Comparison of ENCODE assay signal across 8 cellular contexts in genomic region chr18:41955688-41956087, GRCh38. TPM values are rescaled to one million over a fixed set of nuclear protein-coding genes. Genes with fewer than 3 reads are reported as not detected.
DNase-seq lines count a peak whose midpoint lies in the region; ATAC-seq, FAIRE-seq and TF ChIP-seq lines count a peak whose summit lies in the region.

No MANE protein-coding gene starts in this region.

- POLR2A ChIA-PET in GM12878 (lab: Charles Lee) = interaction anchor here (0.6 to 2.2 kb wide), 7 partner anchors 9 to 1137 kb away, joined by 3 to 13 read pairs (median 4); no protein-coding TSS in a partner anchor

- DNase-seq in ACHN (peak; percentile 10), HT-29 (ENCODE audit: low spot score) (peak; percentile 13), GM12878 (ENCODE audit: low read depth, low spot score) (no peak), mesenchymal stem cell (no peak), NCI-H510A treated with DMSO at 0.1 percent for 48 hours (lab: John Stamatoyannopoulos, UW) (no peak), COLO829 (ENCODE audit: low spot score) (no peak)
- no peak for DNase-seq in stimulated activated naive CD4-positive, alpha-beta T cell (lab: John Stamatoyannopoulos, UW)

- H2BK5ac ChIP-seq in mesenchymal stem cell (ENCODE audit: low read depth, low read length, poor library complexity, severe bottlenecking) = no peak overlapping the region

- H4K20me1 ChIP-seq in GM12878 (ENCODE audit: control insufficient read depth, insufficient read depth) = no peaks in the 10 kb centered on the region

- intact Hi-C loops in GM12878 (cut with micrococcal nuclease; ENCODE audit: unreplicated experiment) = loop anchor here (5.0 kb wide), 1 partner anchor 72 kb away; no protein-coding TSS in a partner anchor

- H3K36me3 ChIP-seq in GM12878 (ENCODE audit: control insufficient read depth in 2 of 2, insufficient read depth in 2 of 2, low read length in 1 of 2) (peaks cover 0 to 16% of the 10 kb centered on the region in 2 experiments; a peak in 2 of 4 replicates), mesenchymal stem cell (ENCODE audit: control insufficient read depth in 1 of 2, insufficient read depth in 2 of 2, low read depth in 1 of 2, low read length in 2 of 2) (peaks cover 2 to 31% of the 10 kb centered on the region in 2 experiments)

- H3K4ac ChIP-seq in mesenchymal stem cell (ENCODE audit: low read depth in 1 of 2, low read length in 2 of 2) = no peak overlapping the region

- H3K4me3 ChIP-seq in GM12878 (peak overlapping the region; percentile 94), mesenchymal stem cell (ENCODE audit: insufficient read depth in 1 of 2, low read depth in 1 of 2, low read length in 2 of 2) (peak overlapping the region in 1 of 2 experiments; percentile 91)

- in situ Hi-C loops in ACHN (cut with HindIII; ENCODE audit: low pct_ligation_motif_present, low pct_unique_long_range_greater_than_20kb, low sequenced_read_pairs) (no loop called here), GM12878 (cut with MboI) (no loop called here)

- H2BK15ac ChIP-seq in mesenchymal stem cell (ENCODE audit: low read depth, poor library complexity, severe bottlenecking) = no peak overlapping the region

- H3K9me3 ChIP-seq in GM12878 (replicated peaks; ENCODE audit: control insufficient read depth, insufficient read depth, low read length) (no peaks in the 10 kb centered on the region; the same call in 2 of the 3 replicates), mesenchymal stem cell (ENCODE audit: control insufficient read depth, low read length) (no peaks in the 10 kb centered on the region)

- TF ChIP-seq CTCF in GM12878 (IDR thresholded peaks at IDR 0.05 in 2 of 3, conservative IDR thresholded peaks at IDR 0.05 in 1 of 3; ENCODE audit: control insufficient read depth in 2 of 3, extremely low read depth in 1 of 3, insufficient read depth in 1 of 3, low read depth in 3 of 3, low read length in 3 of 3) = no peak

- H2BK12ac ChIP-seq in mesenchymal stem cell (ENCODE audit: low read length in 2 of 2) = no peak overlapping the region

- H3K27me3 ChIP-seq in GM12878 (replicated peaks in 1 of 2; ENCODE audit: control insufficient read depth in 2 of 2, insufficient read depth in 2 of 2, low read length in 1 of 2) (no peaks in the 10 kb centered on the region), mesenchymal stem cell (ENCODE audit: control insufficient read depth in 1 of 2, insufficient read depth in 1 of 2, low read length in 2 of 2) (no peaks in the 10 kb centered on the region)

- H3K79me2 ChIP-seq in GM12878 (ENCODE audit: control insufficient read depth, insufficient read depth, low read length) = peaks cover 50% of the 10 kb centered on the region

- no peak overlapping the region for H4K91ac ChIP-seq in mesenchymal stem cell (ENCODE audit: low read length)

- RAD21 ChIA-PET in GM12878 (lab: Charles Lee; ENCODE audit: unreplicated experiment) = no interaction called here

- WGBS in GM12878 (ENCODE audit: insufficient coverage, insufficient replicate concordance, low lambda C conversion rate, missing lambda C conversion rate) = 45% methylated on average over 11 of the region's 11 CpGs
- 21% methylated on average over 10 of the region's 11 CpGs for WGBS in mesenchymal stem cell

- H3K79me1 ChIP-seq in mesenchymal stem cell (replicated peaks; ENCODE audit: low read length, poor library complexity, severe bottlenecking) = no peaks in the 10 kb centered on the region

- H3K27ac ChIP-seq in GM12878 (ENCODE audit: control insufficient read depth, insufficient read depth) (peak overlapping the region; percentile 71), mesenchymal stem cell (ENCODE audit: low read length, poor library complexity, severe bottlenecking) (no peak overlapping the region)

- H2AFZ ChIP-seq in GM12878 (ENCODE audit: control insufficient read depth, low read depth, low read length) (no peak overlapping the region), mesenchymal stem cell (ENCODE audit: low read depth, low read length) (no peak overlapping the region)

- SMC1A ChIA-PET in GM12878 (lab: Charles Lee; ENCODE audit: uncharacterized antibody, unreplicated experiment) = interaction anchor here (0.6 to 1.5 kb wide), 3 partner anchors 9 to 29 kb away, joined by 3 to 4 read pairs (median 3); no protein-coding TSS in a partner anchor

- no peak overlapping the region for H3K14ac ChIP-seq in mesenchymal stem cell (ENCODE audit: low read length in 2 of 2)

- no peak for TF ChIP-seq RAD21 in GM12878 (IDR thresholded peaks at IDR 0.05; ENCODE audit: insufficient read depth, low read depth, low read length)

- ATAC-seq in GM12878 (peak; percentile 32), HG02981 (IDR thresholded peaks at IDR 0.05; ENCODE audit: unreplicated experiment) (no peak)

- H3K4me1 ChIP-seq in GM12878 (ENCODE audit: control insufficient read depth, insufficient read depth, low read length) = no peaks in the 10 kb centered on the region; the same call in 1 of the 2 replicates
- H3K4me1 ChIP-seq in mesenchymal stem cell (ENCODE audit: control insufficient read depth, insufficient read depth, low read depth, low read length) = no peaks in the 10 kb centered on the region

- H3K23ac ChIP-seq in mesenchymal stem cell (ENCODE audit: low read length in 2 of 2) = no peak overlapping the region

- H3K4me2 ChIP-seq in GM12878 (ENCODE audit: control insufficient read depth, insufficient read depth) = peak overlapping the region; percentile 68
- peak overlapping the region; percentile 60 for H3K4me2 ChIP-seq in mesenchymal stem cell (ENCODE audit: low read length, poor library complexity, severe bottlenecking)

- H3K9ac ChIP-seq in GM12878 (ENCODE audit: control insufficient read depth, insufficient read depth, low read length) = peak overlapping the region; percentile 67
- H3K9ac ChIP-seq in mesenchymal stem cell (ENCODE audit: low read length) = peak overlapping the region; percentile 96

- FAIRE-seq in GM12878 (lab: Jason Lieb, UNC) = no peak

- no TSS peak for BruUV-seq in GM12878 (replicated peaks; lab: Mats Ljungman, UMichigan)

- TF ChIP-seq EP300 in GM12878 (IDR thresholded peaks at IDR 0.05; ENCODE audit: borderline replicate concordance in 1 of 2, control insufficient read depth in 1 of 2, low read depth in 2 of 2, low read length in 2 of 2) = no peak

- H4K8ac ChIP-seq in mesenchymal stem cell (ENCODE audit: low read length) = no peak overlapping the region

- no peak overlapping the region for H2AK5ac ChIP-seq in mesenchymal stem cell (ENCODE audit: low read length, severe bottlenecking)

- H2BK120ac ChIP-seq in mesenchymal stem cell (ENCODE audit: low read depth, low read length) = no peak overlapping the region

- no peak for TF ChIP-seq POLR2A in GM12878 (IDR thresholded peaks at IDR 0.05; ENCODE audit: low read depth, low read length)

- H3K18ac ChIP-seq in mesenchymal stem cell (ENCODE audit: low read depth in 1 of 2, low read length in 2 of 2) = no peak overlapping the region

- CTCF ChIA-PET in GM12878 (lab: Yijun Ruan, JAX) = interaction anchor here (0.6 to 1.0 kb wide), 2 partner anchors 16 to 33 kb away, joined by 3 to 4 read pairs; no protein-coding TSS in a partner anchor

TF ChIP-seq in GM12878, 131 proteins besides CTCF, POLR2A, EP300 and RAD21:
- TF ChIP-seq SUPT20H (IDR thresholded peaks at IDR 0.05; ENCODE audit: borderline replicate concordance, control insufficient read depth, low read depth, low read length) (no peak), NR2F1 (conservative IDR thresholded peaks at IDR 0.05) (no peak), MLLT1 (IDR thresholded peaks at IDR 0.05) (0 out of 2 replicates have a peak, but pooled peaks have one; percentile 9)

RNA-seq across cellular contexts. Expression of gene PIK3C3, which starts 0.7 kb away (rescaled TPM):
- total RNA-seq in HT-29 (2014; rRNA removed; shearing (Covaris generic)) = 9.7 and 11.4 TPM in 2 replicates
- 376 and 389 TPM in 2 replicates for total RNA-seq in GM12878 (2013; cell fraction: nucleolus; rRNA removed)
- 14.4 and 24.7 TPM in 2 replicates for total RNA-seq in GM12878 (2014; rRNA removed)
- total RNA-seq in GM12878 (2014; rRNA removed; fragmentation: Illumina TruSeq; extraction: Trizol) = 30.8 and 37.4 TPM in 2 replicates
- total RNA-seq in GM12878 (2021) = 33.8 and 33.9 TPM in 2 replicates
- 30.6 TPM for polyA plus RNA-seq in GM12878 (2011; ENCODE audit: low read depth)
- 131 and 208 TPM in 2 replicates for polyA plus RNA-seq in GM12878 (2011; rRNA removed)
- 59.0 and 78.0 TPM in 2 replicates for polyA plus RNA-seq in GM12878 (2011; cell fraction: cytosol; rRNA removed)
- polyA plus RNA-seq in GM12878 (2011; cell fraction: nucleus; rRNA removed) = 118 and 123 TPM in 2 replicates
- polyA plus RNA-seq in GM12878 (2012) = 36.9 and 52.3 TPM in 2 replicates
- 26.6 and 34.2 TPM in 2 replicates for polyA plus RNA-seq in GM12878 (2014; fragmentation: Illumina TruSeq; extraction: Trizol)
- polyA plus RNA-seq in GM12878 (2014; fragmentation: Nextera tagmentation; extraction: Ambion mirVana) = 10 to 100 TPM; 20.1 to 37.7 TPM
- polyA plus RNA-seq in GM12878 (2014; rRNA removed) = 22.5 and 24.0 TPM in 2 replicates
- 10 to 100 TPM; 41.8 to 42.6 TPM for polyA plus RNA-seq in GM12878 (2016; fragmentation: Nextera tagmentation; extraction: Ambion mirVana)
- 164 and 202 TPM in 2 replicates for polyA minus RNA-seq in GM12878 (2011; rRNA and poly(A)+ RNA removed)
- 30.2 and 36.2 TPM in 2 replicates for polyA minus RNA-seq in GM12878 (2011; cell fraction: cytosol; rRNA and poly(A)+ RNA removed)
- polyA minus RNA-seq in GM12878 (2011; cell fraction: nucleus; rRNA and poly(A)+ RNA removed) = 163 and 245 TPM in 2 replicates
- polyA plus RNA-seq in mesenchymal stem cell (2013, experiment 1 of 2) = 32.1 TPM
- 34.8 TPM for polyA plus RNA-seq in mesenchymal stem cell (2013, experiment 2 of 2)

Comparison
In these comparisons a context has a peak if more than half of its experiments do, and no peak if none do; other contexts are left out.
1. DNase-seq: peak in ACHN (single experiment) and HT-29 (single experiment); none in GM12878 (single experiment), mesenchymal stem cell (single experiment), stimulated activated naive CD4-positive, alpha-beta T cell (0 of 6), NCI-H510A treated with DMSO at 0.1 percent for 48 hours (single experiment) and COLO829 (single experiment).